ENCODE assay signal across 1 cellular context in the genomic region with DNA sequence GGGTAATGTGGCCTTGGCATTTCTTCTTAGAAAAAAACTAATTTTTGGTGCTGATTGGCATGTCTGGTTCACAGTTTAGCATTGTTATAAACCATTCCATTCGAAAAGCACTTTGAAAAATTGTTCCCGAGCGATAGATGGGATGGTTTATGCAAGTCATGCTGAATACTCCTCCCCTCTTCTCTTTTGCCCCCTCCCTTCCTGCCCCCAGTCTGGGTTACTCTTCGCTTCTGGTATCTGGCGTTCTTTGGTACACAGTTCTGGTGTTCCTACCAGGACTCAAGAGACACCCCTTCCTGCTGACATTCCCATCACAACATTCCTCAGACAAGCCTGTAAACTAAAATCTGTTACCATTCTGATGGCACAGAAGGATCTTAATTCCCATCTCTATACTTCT.
TF ChIP-seq lines count a peak whose summit lies in the region.

No MANE protein-coding gene starts in this region.

TF ChIP-seq in GM23338, 12 proteins besides CTCF, POLR2A, EP300 and RAD21:
- TF ChIP-seq EZH2 (IDR thresholded peaks at IDR 0.05; ENCODE audit: low read depth, unreplicated experiment): no peak
- no peak for TF ChIP-seq ZNF331 (CRISPR knock-in tag; IDR thresholded peaks at IDR 0.05; ENCODE audit: low read depth)
- TF ChIP-seq POLR2AphosphoS5 (IDR thresholded peaks at IDR 0.05; ENCODE audit: low read depth): no peak
- TF ChIP-seq, protein P1, sequence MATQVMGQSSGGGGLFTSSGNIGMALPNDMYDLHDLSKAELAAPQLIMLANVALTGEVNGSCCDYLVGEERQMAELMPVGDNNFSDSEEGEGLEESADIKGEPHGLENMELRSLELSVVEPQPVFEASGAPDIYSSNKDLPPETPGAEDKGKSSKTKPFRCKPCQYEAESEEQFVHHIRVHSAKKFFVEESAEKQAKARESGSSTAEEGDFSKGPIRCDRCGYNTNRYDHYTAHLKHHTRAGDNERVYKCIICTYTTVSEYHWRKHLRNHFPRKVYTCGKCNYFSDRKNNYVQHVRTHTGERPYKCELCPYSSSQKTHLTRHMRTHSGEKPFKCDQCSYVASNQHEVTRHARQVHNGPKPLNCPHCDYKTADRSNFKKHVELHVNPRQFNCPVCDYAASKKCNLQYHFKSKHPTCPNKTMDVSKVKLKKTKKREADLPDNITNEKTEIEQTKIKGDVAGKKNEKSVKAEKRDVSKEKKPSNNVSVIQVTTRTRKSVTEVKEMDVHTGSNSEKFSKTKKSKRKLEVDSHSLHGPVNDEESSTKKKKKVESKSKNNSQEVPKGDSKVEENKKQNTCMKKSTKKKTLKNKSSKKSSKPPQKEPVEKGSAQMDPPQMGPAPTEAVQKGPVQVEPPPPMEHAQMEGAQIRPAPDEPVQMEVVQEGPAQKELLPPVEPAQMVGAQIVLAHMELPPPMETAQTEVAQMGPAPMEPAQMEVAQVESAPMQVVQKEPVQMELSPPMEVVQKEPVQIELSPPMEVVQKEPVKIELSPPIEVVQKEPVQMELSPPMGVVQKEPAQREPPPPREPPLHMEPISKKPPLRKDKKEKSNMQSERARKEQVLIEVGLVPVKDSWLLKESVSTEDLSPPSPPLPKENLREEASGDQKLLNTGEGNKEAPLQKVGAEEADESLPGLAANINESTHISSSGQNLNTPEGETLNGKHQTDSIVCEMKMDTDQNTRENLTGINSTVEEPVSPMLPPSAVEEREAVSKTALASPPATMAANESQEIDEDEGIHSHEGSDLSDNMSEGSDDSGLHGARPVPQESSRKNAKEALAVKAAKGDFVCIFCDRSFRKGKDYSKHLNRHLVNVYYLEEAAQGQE (IDR thresholded peaks at IDR 0.05; ENCODE audit: unreplicated experiment): no peak
- TF ChIP-seq STAT1 (IDR thresholded peaks at IDR 0.05; ENCODE audit: unreplicated experiment): no peak
- no peak for TF ChIP-seq EZH2phosphoT487 (IDR thresholded peaks at IDR 0.05; ENCODE audit: unreplicated experiment)
- TF ChIP-seq, protein P2, sequence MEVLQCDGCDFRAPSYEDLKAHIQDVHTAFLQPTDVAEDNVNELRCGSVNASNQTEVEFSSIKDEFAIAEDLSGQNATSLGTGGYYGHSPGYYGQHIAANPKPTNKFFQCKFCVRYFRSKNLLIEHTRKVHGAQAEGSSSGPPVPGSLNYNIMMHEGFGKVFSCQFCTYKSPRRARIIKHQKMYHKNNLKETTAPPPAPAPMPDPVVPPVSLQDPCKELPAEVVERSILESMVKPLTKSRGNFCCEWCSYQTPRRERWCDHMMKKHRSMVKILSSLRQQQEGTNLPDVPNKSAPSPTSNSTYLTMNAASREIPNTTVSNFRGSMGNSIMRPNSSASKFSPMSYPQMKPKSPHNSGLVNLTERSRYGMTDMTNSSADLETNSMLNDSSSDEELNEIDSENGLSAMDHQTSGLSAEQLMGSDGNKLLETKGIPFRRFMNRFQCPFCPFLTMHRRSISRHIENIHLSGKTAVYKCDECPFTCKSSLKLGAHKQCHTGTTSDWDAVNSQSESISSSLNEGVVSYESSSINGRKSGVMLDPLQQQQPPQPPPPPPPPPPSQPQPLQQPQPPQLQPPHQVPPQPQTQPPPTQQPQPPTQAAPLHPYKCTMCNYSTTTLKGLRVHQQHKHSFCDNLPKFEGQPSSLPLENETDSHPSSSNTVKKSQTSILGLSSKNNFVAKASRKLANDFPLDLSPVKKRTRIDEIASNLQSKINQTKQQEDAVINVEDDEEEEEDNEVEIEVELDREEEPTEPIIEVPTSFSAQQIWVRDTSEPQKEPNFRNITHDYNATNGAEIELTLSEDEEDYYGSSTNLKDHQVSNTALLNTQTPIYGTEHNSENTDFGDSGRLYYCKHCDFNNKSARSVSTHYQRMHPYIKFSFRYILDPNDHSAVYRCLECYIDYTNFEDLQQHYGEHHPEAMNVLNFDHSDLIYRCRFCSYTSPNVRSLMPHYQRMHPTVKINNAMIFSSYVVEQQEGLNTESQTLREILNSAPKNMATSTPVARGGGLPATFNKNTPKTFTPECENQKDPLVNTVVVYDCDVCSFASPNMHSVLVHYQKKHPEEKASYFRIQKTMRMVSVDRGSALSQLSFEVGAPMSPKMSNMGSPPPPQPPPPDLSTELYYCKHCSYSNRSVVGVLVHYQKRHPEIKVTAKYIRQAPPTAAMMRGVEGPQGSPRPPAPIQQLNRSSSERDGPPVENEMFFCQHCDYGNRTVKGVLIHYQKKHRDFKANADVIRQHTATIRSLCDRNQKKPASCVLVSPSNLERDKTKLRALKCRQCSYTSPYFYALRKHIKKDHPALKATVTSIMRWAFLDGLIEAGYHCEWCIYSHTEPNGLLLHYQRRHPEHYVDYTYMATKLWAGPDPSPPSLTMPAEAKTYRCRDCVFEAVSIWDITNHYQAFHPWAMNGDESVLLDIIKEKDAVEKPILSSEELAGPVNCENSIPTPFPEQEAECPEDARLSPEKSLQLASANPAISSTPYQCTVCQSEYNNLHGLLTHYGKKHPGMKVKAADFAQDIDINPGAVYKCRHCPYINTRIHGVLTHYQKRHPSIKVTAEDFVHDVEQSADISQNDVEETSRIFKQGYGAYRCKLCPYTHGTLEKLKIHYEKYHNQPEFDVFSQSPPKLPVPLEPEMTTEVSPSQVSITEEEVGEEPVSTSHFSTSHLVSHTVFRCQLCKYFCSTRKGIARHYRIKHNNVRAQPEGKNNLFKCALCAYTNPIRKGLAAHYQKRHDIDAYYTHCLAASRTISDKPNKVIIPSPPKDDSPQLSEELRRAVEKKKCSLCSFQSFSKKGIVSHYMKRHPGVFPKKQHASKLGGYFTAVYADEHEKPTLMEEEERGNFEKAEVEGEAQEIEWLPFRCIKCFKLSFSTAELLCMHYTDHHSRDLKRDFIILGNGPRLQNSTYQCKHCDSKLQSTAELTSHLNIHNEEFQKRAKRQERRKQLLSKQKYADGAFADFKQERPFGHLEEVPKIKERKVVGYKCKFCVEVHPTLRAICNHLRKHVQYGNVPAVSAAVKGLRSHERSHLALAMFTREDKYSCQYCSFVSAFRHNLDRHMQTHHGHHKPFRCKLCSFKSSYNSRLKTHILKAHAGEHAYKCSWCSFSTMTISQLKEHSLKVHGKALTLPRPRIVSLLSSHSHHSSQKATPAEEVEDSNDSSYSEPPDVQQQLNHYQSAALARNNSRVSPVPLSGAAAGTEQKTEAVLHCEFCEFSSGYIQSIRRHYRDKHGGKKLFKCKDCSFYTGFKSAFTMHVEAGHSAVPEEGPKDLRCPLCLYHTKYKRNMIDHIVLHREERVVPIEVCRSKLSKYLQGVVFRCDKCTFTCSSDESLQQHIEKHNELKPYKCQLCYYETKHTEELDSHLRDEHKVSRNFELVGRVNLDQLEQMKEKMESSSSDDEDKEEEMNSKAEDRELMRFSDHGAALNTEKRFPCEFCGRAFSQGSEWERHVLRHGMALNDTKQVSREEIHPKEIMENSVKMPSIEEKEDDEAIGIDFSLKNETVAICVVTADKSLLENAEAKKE (CRISPR knock-in tag; IDR thresholded peaks at IDR 0.05): no peak
- TF ChIP-seq NANOG (IDR thresholded peaks at IDR 0.05; ENCODE audit: borderline replicate concordance): no peak
- TF ChIP-seq CREB1 (CRISPR knock-in tag; IDR thresholded peaks at IDR 0.05; ENCODE audit: low read depth): no peak
- TF ChIP-seq ZNF114 (CRISPR knock-in tag; IDR thresholded peaks at IDR 0.05): no peak
- TF ChIP-seq, protein P3, sequence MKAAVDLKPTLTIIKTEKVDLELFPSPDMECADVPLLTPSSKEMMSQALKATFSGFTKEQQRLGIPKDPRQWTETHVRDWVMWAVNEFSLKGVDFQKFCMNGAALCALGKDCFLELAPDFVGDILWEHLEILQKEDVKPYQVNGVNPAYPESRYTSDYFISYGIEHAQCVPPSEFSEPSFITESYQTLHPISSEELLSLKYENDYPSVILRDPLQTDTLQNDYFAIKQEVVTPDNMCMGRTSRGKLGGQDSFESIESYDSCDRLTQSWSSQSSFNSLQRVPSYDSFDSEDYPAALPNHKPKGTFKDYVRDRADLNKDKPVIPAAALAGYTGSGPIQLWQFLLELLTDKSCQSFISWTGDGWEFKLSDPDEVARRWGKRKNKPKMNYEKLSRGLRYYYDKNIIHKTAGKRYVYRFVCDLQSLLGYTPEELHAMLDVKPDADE (IDR thresholded peaks at IDR 0.05): no peak
- TF ChIP-seq JUNB (IDR thresholded peaks at IDR 0.05; ENCODE audit: unreplicated experiment): no peak
